1 cellular context compared by ENCODE assay signal in the genomic region with DNA sequence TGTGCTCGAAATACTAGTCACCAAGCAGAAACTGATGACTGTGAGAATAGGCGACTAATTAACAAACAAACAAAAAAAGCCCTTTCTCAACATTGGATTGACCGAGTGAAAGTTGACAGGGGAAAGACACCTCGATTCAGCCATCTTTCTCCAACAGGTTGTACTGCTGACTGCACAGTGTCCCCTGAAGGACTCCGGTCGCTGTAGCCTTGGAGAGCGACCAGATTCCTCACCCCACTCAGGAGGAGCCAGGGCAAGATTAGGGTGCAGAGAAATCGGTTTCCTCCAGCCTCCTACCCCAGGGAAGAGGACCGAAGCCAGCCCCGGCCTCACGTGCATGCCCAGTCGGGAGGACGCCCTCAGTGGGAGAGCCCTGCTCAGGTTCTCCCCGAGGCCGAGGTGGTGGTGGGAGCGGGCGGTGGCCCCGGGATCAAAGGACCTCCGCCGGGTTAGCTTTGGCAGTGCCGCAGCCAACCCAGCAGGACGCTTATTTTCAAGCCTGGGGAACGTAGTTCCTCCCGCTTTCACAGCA.
TF ChIP-seq lines count a peak whose summit lies in the region.

No MANE protein-coding gene starts in this region.

TF ChIP-seq in GM12878, 131 proteins besides CTCF, POLR2A, EP300 and RAD21 (continued from another document):
- no peak for TF ChIP-seq SREBF2 (IDR thresholded peaks at IDR 0.05; ENCODE audit: low read length)
TF ChIP-seq in GM12878: peak in this region for 4.
